In the genomic region with DNA sequence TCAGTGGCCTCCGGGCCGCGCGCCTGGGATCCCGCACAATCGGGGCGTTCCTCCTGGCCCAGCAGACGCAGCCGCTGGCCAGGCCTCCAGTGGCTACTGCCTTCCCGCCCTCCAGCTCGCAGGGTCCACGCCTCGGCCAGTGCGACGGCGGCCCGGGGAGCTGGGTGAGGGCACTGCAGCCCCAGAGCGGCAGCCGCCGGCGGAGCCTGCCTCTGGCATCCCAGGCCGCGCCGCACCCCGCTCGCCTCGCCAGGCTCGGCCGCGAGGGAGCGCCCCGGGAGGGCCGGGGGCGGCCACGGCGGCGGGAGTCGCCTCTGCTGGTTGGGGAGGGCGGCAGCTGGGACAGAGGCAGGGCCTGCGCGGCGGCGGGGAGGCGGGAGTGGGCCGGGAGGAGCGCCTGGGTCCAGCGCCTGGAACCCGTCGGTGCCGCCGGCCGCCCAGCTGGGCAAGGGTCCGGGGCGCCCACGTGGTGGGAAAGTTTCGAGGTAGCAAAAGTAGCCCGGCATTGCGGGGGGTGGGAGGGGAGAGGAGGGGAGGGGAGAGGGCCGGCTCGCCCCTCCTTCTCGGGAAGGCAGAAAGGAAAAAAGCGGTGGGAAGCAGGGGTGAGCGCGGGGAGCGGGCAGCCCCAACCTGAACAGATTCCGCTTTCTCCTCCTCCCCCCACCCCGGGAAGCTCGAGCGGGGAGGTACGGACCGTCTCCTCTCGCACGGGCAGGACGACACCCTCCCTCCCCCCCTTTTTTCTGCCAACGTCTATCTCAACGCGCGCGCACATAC, we compare ENCODE assay signal across 8 cellular contexts. TPM values are rescaled to one million over a fixed set of nuclear protein-coding genes. Genes with fewer than 3 reads are reported as not detected.
DNase-seq lines count a peak whose midpoint lies in the region; ATAC-seq and TF ChIP-seq lines count a peak whose summit lies in the region.

No MANE protein-coding gene starts in this region.

- TF ChIP-seq CTCF in AG10803 (conservative IDR thresholded peaks at IDR 0.05; ENCODE audit: low read length) = no peak

- H3K27me3 ChIP-seq in mesendoderm (ENCODE audit: insufficient read depth, low read length, poor library complexity) = peaks cover 54% of the 10 kb centered on the region

- H3K18ac ChIP-seq in mesendoderm (ENCODE audit: low read length) = no peak overlapping the region

- H3K36me3 ChIP-seq in mesendoderm (ENCODE audit: control insufficient read depth, insufficient read depth, low read length) = no peaks in the 10 kb centered on the region

- no peak overlapping the region for H3K27ac ChIP-seq in mesendoderm (ENCODE audit: low read depth, low read length)

- no peak overlapping the region for H3K56ac ChIP-seq in mesendoderm (ENCODE audit: low read length)

- peak overlapping the region; percentile 51 for H3K4me3 ChIP-seq in AG10803 (ENCODE audit: low read length)
- H3K4me3 ChIP-seq in Jurkat, Clone E6-1 (ENCODE audit: low read length) = peak overlapping the region; percentile 11; the same call in 1 of the 2 replicates
- no peak overlapping the region for H3K4me3 ChIP-seq in mesendoderm (ENCODE audit: low read length)

- no peak overlapping the region for H2BK15ac ChIP-seq in mesendoderm (replicated peaks; ENCODE audit: low read depth)

- WGBS in mesendoderm (ENCODE audit: extremely low coverage, insufficient coverage, low lambda C conversion rate) = no CpG with 5 or more reads among the region's 79 CpGs

- H3K27me3 Mint-ChIP-seq in central memory CD8-positive, alpha-beta T cell = peaks cover 74% of the 10 kb centered on the region
- H3K27me3 Mint-ChIP-seq in memory B cell = peaks cover 20% of the 10 kb centered on the region

- H4K8ac ChIP-seq in mesendoderm (ENCODE audit: low read depth, low read length) = no peak overlapping the region

- H3K23ac ChIP-seq in mesendoderm (ENCODE audit: low read length) = no peak overlapping the region

- H3K4me1 Mint-ChIP-seq in central memory CD8-positive, alpha-beta T cell = peaks cover 24% of the 10 kb centered on the region
- H3K4me1 Mint-ChIP-seq in memory B cell = peaks cover 15% of the 10 kb centered on the region

- no peaks in the 10 kb centered on the region for H3K4me1 ChIP-seq in mesendoderm (ENCODE audit: control insufficient read depth, low read depth, low read length)

- H3K36me3 Mint-ChIP-seq in central memory CD8-positive, alpha-beta T cell (ENCODE audit: insufficient read depth) = peaks cover 2% of the 10 kb centered on the region
- no peaks in the 10 kb centered on the region for H3K36me3 Mint-ChIP-seq in memory B cell

- H3K4ac ChIP-seq in mesendoderm (ENCODE audit: low read depth, low read length) = no peak overlapping the region

- H3K4me3 Mint-ChIP-seq in central memory CD8-positive, alpha-beta T cell = peak overlapping the region; percentile 54
- peak overlapping the region; percentile 27 for H3K4me3 Mint-ChIP-seq in memory B cell

- no peak for ATAC-seq in central memory CD8-positive, alpha-beta T cell (replicated peaks; ENCODE audit: extremely low read depth, poor library complexity, severe bottlenecking)
- peak; percentile 12 for ATAC-seq in memory B cell (ENCODE audit: low read depth)

- H3K9me3 Mint-ChIP-seq in central memory CD8-positive, alpha-beta T cell = no peaks in the 10 kb centered on the region
- no peaks in the 10 kb centered on the region for H3K9me3 Mint-ChIP-seq in memory B cell

- no peak overlapping the region for H2BK120ac ChIP-seq in mesendoderm (ENCODE audit: low read depth, low read length)

- no peak overlapping the region for H2AK5ac ChIP-seq in mesendoderm (ENCODE audit: low read length)

- H2BK5ac ChIP-seq in mesendoderm (ENCODE audit: low read length) = no peak overlapping the region

- H3K4me2 ChIP-seq in mesendoderm (ENCODE audit: low read length) = no peak overlapping the region

- H3K79me2 ChIP-seq in mesendoderm (ENCODE audit: control insufficient read depth, insufficient read depth, low read length) = no peaks in the 10 kb centered on the region

- H3K79me1 ChIP-seq in mesendoderm (ENCODE audit: low read length) = no peaks in the 10 kb centered on the region

- no peak overlapping the region for H4K5ac ChIP-seq in mesendoderm (ENCODE audit: low read length)

- H3K27ac Mint-ChIP-seq in central memory CD8-positive, alpha-beta T cell (ENCODE audit: low read depth) = no peak overlapping the region
- H3K27ac Mint-ChIP-seq in memory B cell = no peak overlapping the region

- DNase-seq in AG10803 (ENCODE audit: low read depth) (peak; percentile 28), memory B cell (ENCODE audit: low spot score in 2 of 2) (peak in 1 of 2 donors; percentile 34), mesendoderm (no peak), HCEC 1CT (no peak), COLO829 (ENCODE audit: low spot score) (no peak)
- DNase-seq in Jurkat, Clone E6-1 (ENCODE audit: low read depth, low spot score) = no peak
- DNase-seq in central memory CD8-positive, alpha-beta T cell (ENCODE audit: low spot score in 2 of 2) = no peak
- no peak for DNase-seq in activated CD4-positive, CD25-positive, alpha-beta regulatory T cell treated with anti-CD3 and anti-CD28 coated beads, Interleukin-2, amount 50 U/mL, for 72 hours

- H3K9ac ChIP-seq in mesendoderm (ENCODE audit: low read length) = no peak overlapping the region

RNA-seq across cellular contexts. Expression of gene INHBB, which starts 1.5 kb away (rescaled TPM):
- not detected for polyA plus RNA-seq in Jurkat, Clone E6-1 (2012; ENCODE audit: insufficient read depth, insufficient read length)
- polyA plus RNA-seq in mesendoderm (2013, experiment 1 of 2) = 0.01 TPM
- 0.01 TPM for polyA plus RNA-seq in mesendoderm (2013, experiment 2 of 2)
